8 cellular contexts compared by ENCODE assay signal in genomic region chr10:30639946-30640786, GRCh38. TPM values are rescaled to one million over a fixed set of nuclear protein-coding genes. Genes with fewer than 3 reads are reported as not detected.
DNase-seq lines count a peak whose midpoint lies in the region; ATAC-seq and TF ChIP-seq lines count a peak whose summit lies in the region.

No MANE protein-coding gene starts in this region.

- H3K27me3 ChIP-seq in cardiac muscle cell = no peaks in the 10 kb centered on the region
- H3K27me3 ChIP-seq in gastrocnemius medialis = no peaks in the 10 kb centered on the region

- peaks cover 62% of the 10 kb centered on the region for H3K27me3 Mint-ChIP-seq in activated T-cell treated with anti-CD3 and anti-CD28 coated beads, Interleukin-2, amount 50 U/mL, for 72 hours (ENCODE audit: low read depth)
- H3K27me3 Mint-ChIP-seq in WTC11 (ENCODE audit: low read depth) = no peaks in the 10 kb centered on the region

- peak overlapping the region in 1 of 2 donors; percentile 21 for H3K4me3 Mint-ChIP-seq in activated T-cell treated with anti-CD3 and anti-CD28 coated beads, Interleukin-2, amount 50 U/mL, for 72 hours
- H3K4me3 Mint-ChIP-seq in WTC11 = no peak overlapping the region

- peak; percentile 16 to 41 for DNase-seq in activated T-cell treated with anti-CD3 and anti-CD28 coated beads, Interleukin-2, amount 50 U/mL, for 72 hours
- no peak for DNase-seq in activated T-cell treated with anti-CD3 and anti-CD28 coated beads, Interleukin-2, amount 50 U/mL, for 1 hour
- DNase-seq in M059J (ENCODE audit: low read depth) (peak; percentile 39), WTC11 (ENCODE audit: low spot score) (no peak), cardiac muscle cell (ENCODE audit: low read depth in 1 of 2, low spot score in 1 of 2) (peak; percentile 59 to 80), gastrocnemius medialis (peak in 1 of 2 donors; percentile 20)

- ATAC-seq in activated T-cell treated with anti-CD3 and anti-CD28 coated beads, Interleukin-2, amount 50 U/mL, for 72 hours (replicated peaks in 1 of 2) = peak; percentile 35 to 51
- ATAC-seq in WTC11 = no peak
- peak in 1 of 2 donors; percentile 29 for ATAC-seq in gastrocnemius medialis
- no peak for ATAC-seq in HG02798 (IDR thresholded peaks at IDR 0.05; ENCODE audit: poor library complexity, unreplicated experiment)
- ATAC-seq in GM19324 (IDR thresholded peaks at IDR 0.05; ENCODE audit: low FRiP score, unreplicated experiment) = no peak

- no peak for TF ChIP-seq POLR2A in gastrocnemius medialis (IDR thresholded peaks at IDR 0.05)

- H3K4me1 ChIP-seq in cardiac muscle cell (ENCODE audit: low read depth) (no peaks in the 10 kb centered on the region), gastrocnemius medialis (peaks cover 0 to 20% of the 10 kb centered on the region in 2 donors)

- peaks cover 15% of the 10 kb centered on the region for H3K4me1 Mint-ChIP-seq in activated T-cell treated with anti-CD3 and anti-CD28 coated beads, Interleukin-2, amount 50 U/mL, for 72 hours (ENCODE audit: low read depth)
- peaks cover 43% of the 10 kb centered on the region for H3K4me1 Mint-ChIP-seq in WTC11

- POLR2A ChIA-PET in WTC11 (lab: Charles Lee) = no interaction called here

- H3K9me3 ChIP-seq in cardiac muscle cell (ENCODE audit: low read depth) (no peaks in the 10 kb centered on the region), gastrocnemius medialis (no peaks in the 10 kb centered on the region)

- no peaks in the 10 kb centered on the region for H3K9me3 Mint-ChIP-seq in activated T-cell treated with anti-CD3 and anti-CD28 coated beads, Interleukin-2, amount 50 U/mL, for 72 hours
- no peaks in the 10 kb centered on the region for H3K9me3 Mint-ChIP-seq in WTC11

- intact Hi-C loops in gastrocnemius medialis (cut with DNase I; ENCODE audit: low total_unique reads) = no loop called here

- H3K36me3 ChIP-seq in cardiac muscle cell = no peaks in the 10 kb centered on the region
- H3K36me3 ChIP-seq in gastrocnemius medialis = no peaks in the 10 kb centered on the region

- H3K27ac Mint-ChIP-seq in activated T-cell treated with anti-CD3 and anti-CD28 coated beads, Interleukin-2, amount 50 U/mL, for 72 hours = no peak overlapping the region
- H3K27ac Mint-ChIP-seq in WTC11 = no peak overlapping the region

- H3K4me3 ChIP-seq in cardiac muscle cell (no peak overlapping the region), gastrocnemius medialis (no peak overlapping the region)

- CTCF ChIA-PET in WTC11 (lab: Charles Lee) = interaction anchor here (0.6 to 2.9 kb wide), 41 partner anchors 8 to 858 kb away, joined by 3 to 33 read pairs (median 4); partner anchors contain the start of genes LYZL2 and MAP3K8

- no peaks in the 10 kb centered on the region for H3K36me3 Mint-ChIP-seq in activated T-cell treated with anti-CD3 and anti-CD28 coated beads, Interleukin-2, amount 50 U/mL, for 72 hours (ENCODE audit: insufficient read depth in 2 of 2)
- no peaks in the 10 kb centered on the region for H3K36me3 Mint-ChIP-seq in WTC11

- in situ Hi-C loops in gastrocnemius medialis (cut with MboI; ENCODE audit: low sequenced_read_pairs in 4 of 4) = no loop called here

- H3K27ac ChIP-seq in cardiac muscle cell (no peak overlapping the region), gastrocnemius medialis (peak overlapping the region in 1 of 4 donors; percentile 44)

- TF ChIP-seq CTCF in WTC11 (IDR thresholded peaks at IDR 0.05) = peak; percentile 74
- TF ChIP-seq CTCF in cardiac muscle cell (IDR thresholded peaks at IDR 0.05; ENCODE audit: low read depth, low read length) = peak; percentile 87
- peak; percentile 52 to 88 (median 66) for TF ChIP-seq CTCF in gastrocnemius medialis (IDR thresholded peaks at IDR 0.05 in 4 of 5, conservative IDR thresholded peaks at IDR 0.05 in 1 of 5)

TF ChIP-seq in WTC11, 78 proteins besides CTCF, POLR2A, EP300 and RAD21:
- TF ChIP-seq NFE2L1 (CRISPR knock-in tag; IDR thresholded peaks at IDR 0.05) = no peak
- TF ChIP-seq SMAD4 (CRISPR knock-in tag; IDR thresholded peaks at IDR 0.05) = no peak
- TF ChIP-seq RELA (CRISPR knock-in tag; IDR thresholded peaks at IDR 0.05; ENCODE audit: borderline replicate concordance) = no peak
- no peak for TF ChIP-seq MLX (CRISPR knock-in tag; IDR thresholded peaks at IDR 0.05)
- TF ChIP-seq ETV6 (CRISPR knock-in tag; IDR thresholded peaks at IDR 0.05) = no peak
- TF ChIP-seq EMX1 (CRISPR knock-in tag; IDR thresholded peaks at IDR 0.05) = no peak
- TF ChIP-seq GRHL2 (CRISPR knock-in tag; IDR thresholded peaks at IDR 0.05; ENCODE audit: insufficient replicate concordance, severe bottlenecking) = no peak
- no peak for TF ChIP-seq NFATC4 (CRISPR knock-in tag; IDR thresholded peaks at IDR 0.05)
- TF ChIP-seq RORB (CRISPR knock-in tag; IDR thresholded peaks at IDR 0.05) = no peak
- TF ChIP-seq ZSCAN18 (CRISPR knock-in tag; IDR thresholded peaks at IDR 0.05) = no peak
TF ChIP-seq in WTC11: peak in this region for 0.

RNA-seq across cellular contexts. Expression of gene LYZL2, which starts 10.6 kb away (rescaled TPM):
- not detected for total RNA-seq in activated T-cell treated with anti-CD3 and anti-CD28 coated beads, Interleukin-2, amount 50 U/mL, for 72 hours
- total RNA-seq in M059J (2014; rRNA removed; shearing (Covaris generic)) = not detected in 2 replicates
- total RNA-seq in WTC11 (2021) = not detected in 3 replicates
- not detected in 2 replicates for total RNA-seq in cardiac muscle cell
- polyA plus RNA-seq in cardiac muscle cell = not detected in 2 replicates
- not detected for total RNA-seq in gastrocnemius medialis

Comparison
In these comparisons a context has a peak if more than half of its experiments do, and no peak if none do; other contexts are left out.
1. DNase-seq: peak in activated T-cell treated with anti-CD3 and anti-CD28 coated beads, Interleukin-2, amount 50 U/mL, for 72 hours (2 of 2), M059J (single experiment) and cardiac muscle cell (2 of 2); none in activated T-cell treated with anti-CD3 and anti-CD28 coated beads, Interleukin-2, amount 50 U/mL, for 1 hour (single experiment) and WTC11 (single experiment).
2. ATAC-seq: peak in activated T-cell treated with anti-CD3 and anti-CD28 coated beads, Interleukin-2, amount 50 U/mL, for 72 hours (2 of 2); none in WTC11 (single experiment), HG02798 (single experiment) and GM19324 (single experiment).
3. Peak in every context shown above with its lines, with median percentiles within 50 percentile points of each other: CTCF ChIP-seq.